Comparison of ENCODE assay signal across 1 cellular context in genomic region chrX:11151799-11152591, GRCh38.
TF ChIP-seq lines count a peak whose summit lies in the region.

No MANE protein-coding gene starts in this region.

TF ChIP-seq in K562, 482 proteins besides CTCF, POLR2A, EP300 and RAD21 (continued from another document):
- TF ChIP-seq BRD4 (IDR thresholded peaks at IDR 0.05) (no peak), NCOR1 (IDR thresholded peaks at IDR 0.05) (no peak), IRF1 (CRISPR knock-in tag; IDR thresholded peaks at IDR 0.05; ENCODE audit: borderline replicate concordance) (no peak), CSDE1 (IDR thresholded peaks at IDR 0.05) (no peak), HDAC1 (IDR thresholded peaks at IDR 0.05) (no peak), SMARCE1 (IDR thresholded peaks at IDR 0.05) (no peak), FUS (optimal IDR thresholded peaks at IDR 0.05; ENCODE audit: low read depth, low read length) (no peak), DIDO1 (tag; IDR thresholded peaks at IDR 0.05; ENCODE audit: low read depth) (no peak), ZBTB43 (CRISPR knock-in tag; IDR thresholded peaks at IDR 0.05) (no peak), TEAD4 (IDR thresholded peaks at IDR 0.05; ENCODE audit: low read length) (peak; percentile 34; the same call in 1 of the 2 replicates), TEAD4 (CRISPR knock-in tag; IDR thresholded peaks at IDR 0.05; ENCODE audit: borderline replicate concordance) (no peak), PKNOX1 (IDR thresholded peaks at IDR 0.05) (no peak), JUN (IDR thresholded peaks at IDR 0.05; ENCODE audit: borderline replicate concordance, low read depth, low read length) (no peak), JUN (CRISPR knock-in tag; IDR thresholded peaks at IDR 0.05; ENCODE audit: borderline replicate concordance) (no peak), ETS2 (tag; IDR thresholded peaks at IDR 0.05; ENCODE audit: borderline replicate concordance, poor library complexity, severe bottlenecking) (no peak), TAL1 (IDR thresholded peaks at IDR 0.05) (peak; percentile 49), ZNF764 (CRISPR knock-in tag; IDR thresholded peaks at IDR 0.05; ENCODE audit: low read depth) (no peak), CBFA2T3 (IDR thresholded peaks at IDR 0.05) (peak; percentile 46), ZNF668 (CRISPR knock-in tag; IDR thresholded peaks at IDR 0.05) (no peak), MEF2A (IDR thresholded peaks at IDR 0.05; ENCODE audit: control insufficient read depth, low read depth, low read length) (no peak), ARID2 (IDR thresholded peaks at IDR 0.05) (no peak), CC2D1A (IDR thresholded peaks at IDR 0.05) (no peak), SPI1 (IDR thresholded peaks at IDR 0.05; ENCODE audit: borderline replicate concordance, low read depth, low read length) (no peak)
